Comparison of ENCODE assay signal across 21 cellular contexts in the genomic region with DNA sequence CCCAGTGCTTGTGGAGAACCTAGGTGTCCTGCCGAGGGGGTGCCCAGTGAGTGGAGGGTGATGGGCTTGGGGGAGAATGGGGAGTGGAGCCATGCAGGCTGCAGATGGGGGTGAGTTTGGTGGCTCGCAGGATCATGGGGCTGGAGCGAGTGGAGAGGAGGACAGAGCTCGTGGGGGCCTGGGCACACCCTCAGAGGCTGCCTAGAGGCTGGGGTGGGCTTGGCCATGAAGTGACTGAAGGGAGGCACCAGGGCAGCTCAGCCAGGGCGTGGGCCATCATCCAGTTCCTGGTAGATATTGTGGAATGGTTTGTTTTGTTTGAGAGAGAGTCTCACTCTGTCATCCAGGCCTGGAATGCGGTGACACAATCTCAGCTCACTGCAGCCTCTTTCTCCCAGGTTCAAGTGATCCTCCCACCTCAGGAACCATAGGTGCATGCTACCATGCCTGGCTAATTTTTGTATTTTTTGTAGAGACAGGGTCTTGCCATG. TPM values are rescaled to one million over a fixed set of nuclear protein-coding genes. Genes with fewer than 3 reads are reported as not detected.
A peak's percentile ranks its signal among the peaks of the same experiment; 100 is the strongest.
DNase-seq lines count a peak whose midpoint lies in the region; ATAC-seq and TF ChIP-seq lines count a peak whose summit lies in the region.
"Had no signal": no experiment of that assay in that cellular context is flagged by ENCODE, and none has a peak within 500 bp of the region (broad histone marks: within the 10 kb centered on the region; RNA-seq: fewer than 3 reads in every experiment).

No MANE protein-coding gene starts in this region.

- H3K9ac ChIP-seq in Loucy (ENCODE audit: low read depth, low read length, poor library complexity, severe bottlenecking) (no peak overlapping the region), trophoblast cell (ENCODE audit: low read length) (no peak overlapping the region)

- no peaks in the 10 kb centered on the region for H4K20me1 ChIP-seq in Loucy (ENCODE audit: insufficient read depth, low read length, poor library complexity, severe bottlenecking)

- H3K4me2 ChIP-seq in Loucy (ENCODE audit: low read depth, low read length, poor library complexity, severe bottlenecking) (no peak overlapping the region), trophoblast cell (ENCODE audit: low read length) (no peak overlapping the region)
- H3K4me2 ChIP-seq: smooth muscle cell had no signal

- H3K79me2 ChIP-seq in Loucy (ENCODE audit: insufficient read depth, low read length) (no peaks in the 10 kb centered on the region), trophoblast cell (ENCODE audit: control insufficient read depth, insufficient read depth, low read length, poor library complexity) (no peaks in the 10 kb centered on the region)

- H3K18ac ChIP-seq in trophoblast cell (ENCODE audit: low read length) = no peak overlapping the region

- no CpG with 5 or more reads among the region's 6 CpGs for WGBS in trophoblast cell (ENCODE audit: extremely low coverage, insufficient coverage, insufficient read length)

- no peaks in the 10 kb centered on the region for H3F3A ChIP-seq in Loucy (ENCODE audit: low read depth)

- H2BK120ac ChIP-seq in trophoblast cell (ENCODE audit: insufficient read depth, low read length, poor library complexity) = no peak overlapping the region

- no peak overlapping the region for H4K12ac ChIP-seq in trophoblast cell (ENCODE audit: low read depth, low read length)

- H3K9me2 ChIP-seq in Loucy (replicated peaks; ENCODE audit: low read depth, low read length) = no peaks in the 10 kb centered on the region

- H2BK5ac ChIP-seq in trophoblast cell (ENCODE audit: low read depth, low read length, poor library complexity) = no peak overlapping the region

- H2AFZ ChIP-seq in Loucy (ENCODE audit: low read length) (no peak overlapping the region), trophoblast cell (ENCODE audit: insufficient read depth, low read length, poor library complexity) (no peak overlapping the region)

- no peaks in the 10 kb centered on the region for H3K79me1 ChIP-seq in trophoblast cell (ENCODE audit: low read length)

- H3K27me3 ChIP-seq in Loucy (ENCODE audit: insufficient read depth, low read length, poor library complexity, severe bottlenecking) (no peaks in the 10 kb centered on the region), trophoblast cell (ENCODE audit: insufficient read depth, low read length) (no peaks in the 10 kb centered on the region)
- H3K27me3 ChIP-seq: BE2C, gastrocnemius medialis, suprapubic skin had no signal

- H3K14ac ChIP-seq in trophoblast cell (ENCODE audit: low read length) = no peak overlapping the region

- no peak overlapping the region for H3K27ac ChIP-seq in trophoblast cell (ENCODE audit: low read depth, low read length)
- H3K27ac ChIP-seq: coronary artery, gastrocnemius medialis, suprapubic skin had no signal

- peaks cover 38% of the 10 kb centered on the region; the same call in 1 of the 2 replicates for H3K36me3 ChIP-seq in Loucy (ENCODE audit: insufficient read depth, low read length)
- peaks cover 7 to 13% of the 10 kb centered on the region in 2 experiments for H3K36me3 ChIP-seq in trophoblast cell (ENCODE audit: control insufficient read depth in 1 of 2, insufficient read depth in 2 of 2, low read length in 2 of 2)

- H3K23ac ChIP-seq in trophoblast cell (ENCODE audit: low read length) = no peak overlapping the region

- no peaks in the 10 kb centered on the region for H3K9me3 ChIP-seq in Loucy (ENCODE audit: insufficient read depth, low read depth, low read length)
- H3K9me3 ChIP-seq in trophoblast cell (ENCODE audit: insufficient read depth, low read depth, low read length) = no peaks in the 10 kb centered on the region
- H3K9me3 ChIP-seq: BE2C, gastrocnemius medialis, suprapubic skin had no signal

- no peak overlapping the region for H4K91ac ChIP-seq in trophoblast cell (ENCODE audit: low read depth, low read length)

- H4K8ac ChIP-seq in trophoblast cell (ENCODE audit: low read depth, low read length) = no peak overlapping the region

- TF ChIP-seq CTCF in Loucy (conservative IDR thresholded peaks at IDR 0.05; ENCODE audit: low read length) (0 out of 2 replicates have a peak, but pooled peaks have one; percentile 1), foreskin fibroblast (IDR thresholded peaks at IDR 0.05; ENCODE audit: low read depth, low read length) (no peak)

- DNase-seq in EL (peak; percentile 14), foreskin fibroblast (peak; percentile 2 to 17), trophoblast cell (peak; percentile 34 to 56), dedifferentiated amniotic fluid mesenchymal stem cell (ENCODE audit: extremely low spot score) (no peak), superior temporal gyrus (ENCODE audit: extremely low spot score) (no peak), SKM-1 treated with dmso at 0.1 percent for 144 hours (lab: John Stamatoyannopoulos, UW; ENCODE audit: unreplicated experiment) (no peak)
- DNase-seq: activated B cell treated with CpG ODN at 0.5 μM for 24 hours; BE2C; gastrocnemius medialis; HCEC 1CT; NCI-H187 treated with DMSO at 0.1 percent for 48 hours; posterior cingulate gyrus; SIG-M5; stimulated activated CD4-positive, alpha-beta T cell treated with anti-CD3 and anti-CD28 coated beads, Interleukin-4, amount 100 ng/mL, for 4 hours; stimulated activated CD8-positive, alpha-beta memory T cell treated with anti-CD3 and anti-CD28 coated beads, Interleukin-4, amount 100 ng/mL, for 48 hours; T-helper 17 cell had no signal

- no peak for ATAC-seq in HG02973 (IDR thresholded peaks at IDR 0.05; ENCODE audit: unreplicated experiment)
- ATAC-seq: gastrocnemius medialis had no signal

- H2BK12ac ChIP-seq in trophoblast cell (ENCODE audit: low read length) = no peak overlapping the region

- H3K4me3 ChIP-seq in Loucy (ENCODE audit: low read length, poor library complexity, severe bottlenecking) = no peak overlapping the region
- no peak overlapping the region for H3K4me3 ChIP-seq in foreskin fibroblast (ENCODE audit: low read depth in 1 of 2, low read length in 2 of 2)
- H3K4me3 ChIP-seq in trophoblast cell (ENCODE audit: low read depth, low read length) = no peak overlapping the region
- H3K4me3 ChIP-seq: coronary artery, gastrocnemius medialis, smooth muscle cell, suprapubic skin had no signal

- H3K4me1 ChIP-seq in Loucy (ENCODE audit: insufficient read depth, low read length, poor library complexity, severe bottlenecking) (no peaks in the 10 kb centered on the region), trophoblast cell (ENCODE audit: control insufficient read depth in 1 of 2, insufficient read depth in 2 of 2, low read length in 2 of 2) (peaks cover 0 to 3% of the 10 kb centered on the region in 2 experiments)
- H3K4me1 ChIP-seq: BE2C, suprapubic skin had no signal

- H2AK5ac ChIP-seq in trophoblast cell (ENCODE audit: low read length) = no peak overlapping the region

- no peak overlapping the region for H3K4ac ChIP-seq in trophoblast cell (ENCODE audit: low read depth, low read length)

RNA-seq across cellular contexts. Expression of a gene that starts 43.4 kb away (rescaled TPM):
- polyA plus RNA-seq in trophoblast cell (2013) = 0.66 and 0.89 TPM in 2 replicates

Comparison
In these comparisons a context has a peak if more than half of its experiments do, and no peak if none do; other contexts are left out.
1. DNase-seq: peak in EL (single experiment), foreskin fibroblast (2 of 2) and trophoblast cell (2 of 2); none in dedifferentiated amniotic fluid mesenchymal stem cell (single experiment), superior temporal gyrus (single experiment) and SKM-1 treated with dmso at 0.1 percent for 144 hours (single experiment).